Comparison of ENCODE assay signal across 18 cellular contexts in the genomic region with DNA sequence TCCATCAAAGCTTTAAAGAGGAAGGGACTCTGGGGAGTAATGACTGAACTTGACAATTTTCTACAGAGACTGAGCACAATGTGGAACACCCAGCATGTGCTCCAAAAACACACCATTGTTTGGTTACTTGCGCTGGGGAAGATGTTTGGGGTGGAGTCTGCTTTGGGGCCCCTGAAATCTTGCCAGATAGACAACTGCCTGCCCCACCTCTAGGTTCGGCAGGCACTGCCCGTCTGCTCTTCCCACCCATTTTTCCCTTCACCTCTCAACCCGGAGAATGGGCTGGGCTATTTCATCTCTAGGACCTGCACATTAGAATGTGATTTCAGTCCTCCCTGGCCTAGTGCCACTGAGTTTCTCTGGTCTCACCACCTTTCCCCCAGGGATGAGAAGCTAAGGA. TPM values are rescaled to one million over a fixed set of nuclear protein-coding genes. Genes with fewer than 3 reads are reported as not detected.
DNase-seq lines count a peak whose midpoint lies in the region; ATAC-seq, FAIRE-seq and TF ChIP-seq lines count a peak whose summit lies in the region.
"Had no signal": no experiment of that assay in that cellular context is flagged by ENCODE, and none has a peak within 500 bp of the region (broad histone marks: within the 10 kb centered on the region; RNA-seq: fewer than 3 reads in every experiment).

No MANE protein-coding gene starts in this region.

- peaks cover 30% of the 10 kb centered on the region for H3K4me1 ChIP-seq in HEK293 (ENCODE audit: control insufficient read depth, insufficient read depth, low read length)
- peaks cover 95% of the 10 kb centered on the region for H3K4me1 ChIP-seq in body of pancreas
- no peaks in the 10 kb centered on the region for H3K4me1 ChIP-seq in prostate gland (replicated peaks)
- H3K4me1 ChIP-seq in tibial artery = peaks cover 0 to 82% (median 40%) of the 10 kb centered on the region in 4 donors
- H3K4me1 ChIP-seq in kidney (ENCODE audit: control insufficient read depth in 1 of 2, insufficient read depth in 1 of 2, low read depth in 1 of 2, low read length in 2 of 2) = peaks cover 19 to 21% of the 10 kb centered on the region in 2 donors

- no peak overlapping the region for H3K4me3 ChIP-seq in HEK293 (ENCODE audit: low read depth, low read length)
- H3K4me3 ChIP-seq in body of pancreas = no peak overlapping the region
- H3K4me3 ChIP-seq in prostate gland = no peak overlapping the region
- no peak overlapping the region for H3K4me3 ChIP-seq in tibial artery
- no peak overlapping the region for H3K4me3 ChIP-seq in kidney (ENCODE audit: low read length in 2 of 2)
- H3K4me3 ChIP-seq: GM23338, K562 had no signal

- no peak overlapping the region for H3K9ac ChIP-seq in kidney (ENCODE audit: low read length in 2 of 2)

- H3K36me3 Mint-ChIP-seq in activated T-cell treated with anti-CD3 and anti-CD28 coated beads, Interleukin-2, amount 50 U/mL, for 24 hours (ENCODE audit: low read depth) = no peaks in the 10 kb centered on the region
- H3K36me3 Mint-ChIP-seq: CD14-positive monocyte had no signal

- H3K27ac Mint-ChIP-seq in activated T-cell treated with anti-CD3 and anti-CD28 coated beads, Interleukin-2, amount 50 U/mL, for 24 hours = no peak overlapping the region
- H3K27ac Mint-ChIP-seq: GM23338 had no signal

- FAIRE-seq in kidney (lab: Jason Lieb, UNC) = no peak
- FAIRE-seq: GM12892, K562 had no signal

- intact Hi-C loops in body of pancreas (cut with DNase I) = no loop called here
- intact Hi-C loops in prostate gland (cut with DNase I) = no loop called here
- intact Hi-C loops in tibial artery (cut with DNase I; ENCODE audit: low total_unique reads) = no loop called here
- intact Hi-C loops in kidney (cut with DNase I) = no loop called here

- no peaks in the 10 kb centered on the region for H3K27me3 ChIP-seq in body of pancreas
- H3K27me3 ChIP-seq in prostate gland (replicated peaks; ENCODE audit: insufficient read depth) = no peaks in the 10 kb centered on the region
- H3K27me3 ChIP-seq in tibial artery = no peaks in the 10 kb centered on the region

- H3K9me3 ChIP-seq in HEK293 (ENCODE audit: control insufficient read depth, insufficient read depth, low read depth, low read length) = no peaks in the 10 kb centered on the region
- no peaks in the 10 kb centered on the region for H3K9me3 ChIP-seq in body of pancreas
- H3K9me3 ChIP-seq in prostate gland = no peaks in the 10 kb centered on the region
- H3K9me3 ChIP-seq in tibial artery = no peaks in the 10 kb centered on the region
- no peaks in the 10 kb centered on the region for H3K9me3 ChIP-seq in kidney (ENCODE audit: control insufficient read depth in 1 of 2, low read length in 2 of 2)

- no peak for TF ChIP-seq CTCF in HEK293 (tag by site-specific recombination; IDR thresholded peaks at IDR 0.05)
- TF ChIP-seq CTCF in body of pancreas (IDR thresholded peaks at IDR 0.05) = no peak
- TF ChIP-seq CTCF in prostate gland (IDR thresholded peaks at IDR 0.05) = no peak
- no peak for TF ChIP-seq CTCF in tibial artery (IDR thresholded peaks at IDR 0.05)
- TF ChIP-seq CTCF in kidney (IDR thresholded peaks at IDR 0.05; ENCODE audit: borderline replicate concordance, extremely low read depth, insufficient read depth) = no peak

- TF ChIP-seq POLR2A in body of pancreas (IDR thresholded peaks at IDR 0.05) = no peak
- TF ChIP-seq POLR2A in prostate gland (IDR thresholded peaks at IDR 0.05) = no peak

- H3K27ac ChIP-seq in HEK293 (ENCODE audit: extremely low read depth, low read depth, low read length) (no peak overlapping the region), body of pancreas (peak overlapping the region in 3 of 4 donors; percentile 26 to 50 (median 36)), prostate gland (peak overlapping the region; percentile 51 to 98), tibial artery (peak overlapping the region; percentile 57 to 70), kidney (ENCODE audit: low read depth in 2 of 2, low read length in 2 of 2) (no peak overlapping the region)

- DNase-seq in body of pancreas = no peak
- no peak for DNase-seq in prostate gland (ENCODE audit: low spot score)
- peak in 1 of 2 donors; percentile 34 for DNase-seq in tibial artery
- no peak for DNase-seq in kidney
- no peak for DNase-seq in mucosa of gallbladder (ENCODE audit: low spot score)
- no peak for DNase-seq in activated T-cell treated with anti-CD3 and anti-CD28 coated beads, Interleukin-2, amount 50 U/mL, for 24 hours
- DNase-seq: COR-L47, NCI-H1417, NCI-H187 treated with DMSO at 0.1 percent for 48 hours, NCI-H446, NCI-H69, OCI-M1 had no signal

- CTCF ChIA-PET in HEK293 (lab: Yijun Ruan, JAX) = interaction anchor here (0.7 to 1.2 kb wide), 2 partner anchors 61 to 128 kb away, joined by 3 to 4 read pairs; no protein-coding TSS in a partner anchor

- POLR2A ChIA-PET in HEK293 (lab: Yijun Ruan, JAX) = interaction anchor here (0.9 kb wide), 2 partner anchors 8 to 33 kb away, joined by 3 to 4 read pairs; no protein-coding TSS in a partner anchor

- peaks cover 12% of the 10 kb centered on the region for H3K4me1 Mint-ChIP-seq in activated T-cell treated with anti-CD3 and anti-CD28 coated beads, Interleukin-2, amount 50 U/mL, for 24 hours (ENCODE audit: low read depth)

- H3K36me3 ChIP-seq in HEK293 (ENCODE audit: control insufficient read depth in 2 of 2, insufficient read depth in 1 of 2, low read length in 2 of 2) (no peaks in the 10 kb centered on the region), body of pancreas (replicated peaks in 1 of 2; ENCODE audit: insufficient read depth in 1 of 2, low read depth in 2 of 2) (no peaks in the 10 kb centered on the region), prostate gland (no peaks in the 10 kb centered on the region), tibial artery (no peaks in the 10 kb centered on the region), kidney (ENCODE audit: control insufficient read depth in 1 of 2, insufficient read depth in 2 of 2, low read length in 2 of 2) (no peaks in the 10 kb centered on the region)

- no peak for ATAC-seq in body of pancreas
- ATAC-seq: GM23338, K562 had no signal

- no peaks in the 10 kb centered on the region for H3K9me3 Mint-ChIP-seq in activated T-cell treated with anti-CD3 and anti-CD28 coated beads, Interleukin-2, amount 50 U/mL, for 24 hours
- H3K9me3 Mint-ChIP-seq: CD14-positive monocyte, GM23338 had no signal

- WGBS in body of pancreas, 2 donors = 77 to 85% methylated on average over 3 to 4 of the region's 4 CpGs
- 76% methylated on average over 4 of the region's 4 CpGs for WGBS in prostate gland

- no peak overlapping the region for H3K4me3 Mint-ChIP-seq in activated T-cell treated with anti-CD3 and anti-CD28 coated beads, Interleukin-2, amount 50 U/mL, for 24 hours
- H3K4me3 Mint-ChIP-seq: CD14-positive monocyte, GM23338 had no signal

- peaks cover 7% of the 10 kb centered on the region for H3K27me3 Mint-ChIP-seq in activated T-cell treated with anti-CD3 and anti-CD28 coated beads, Interleukin-2, amount 50 U/mL, for 24 hours

TF ChIP-seq in HEK293, 187 proteins besides CTCF, POLR2A, EP300 and RAD21:
- peak; percentile 50; the same call in 1 of the 2 replicates for TF ChIP-seq KLF1 (tag by site-specific recombination; IDR thresholded peaks at IDR 0.05)
- TF ChIP-seq, protein P1, sequence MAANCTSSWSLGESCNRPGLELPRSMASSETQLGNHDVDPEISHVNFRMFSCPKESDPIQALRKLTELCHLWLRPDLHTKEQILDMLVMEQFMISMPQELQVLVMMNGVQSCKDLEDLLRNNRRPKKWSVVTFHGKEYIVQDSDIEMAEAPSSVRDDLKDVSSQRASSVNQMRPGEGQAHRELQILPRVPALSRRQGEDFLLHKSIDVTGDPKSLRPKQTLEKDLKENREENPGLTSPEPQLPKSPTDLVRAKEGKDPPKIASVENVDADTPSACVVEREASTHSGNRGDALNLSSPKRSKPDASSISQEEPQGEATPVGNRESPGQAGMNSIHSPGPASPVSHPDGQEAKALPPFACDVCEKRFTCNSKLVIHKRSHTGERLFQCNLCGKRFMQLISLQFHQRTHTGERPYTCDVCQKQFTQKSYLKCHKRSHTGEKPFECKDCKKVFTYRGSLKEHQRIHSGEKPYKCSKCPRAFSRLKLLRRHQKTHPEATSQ (tag by site-specific recombination; IDR thresholded peaks at IDR 0.05) = no peak

RNA-seq across cellular contexts. Expression of a gene that starts 41.9 kb away (rescaled TPM):
- total RNA-seq in body of pancreas (100 to 1,000 TPM; 144 to 147 TPM), prostate gland (1,000 to 10,000 TPM in 1 of 2 donors, 100 to 1,000 TPM in 1; 480 to 1,164 TPM), kidney (320 TPM), mucosa of gallbladder (218 TPM)
- polyA plus RNA-seq in kidney (ENCODE audit: insufficient read depth, low read depth, low replicate concordance) = 160 TPM

RNA-seq across cellular contexts. Expression of a gene that starts 43.8 kb away (rescaled TPM):
- total RNA-seq in body of pancreas (not detected), prostate gland (1 to 10 TPM in 1 of 2 donors, not detected in 1; 1.2 TPM), kidney (not detected), mucosa of gallbladder (not detected)
- polyA plus RNA-seq in kidney (ENCODE audit: insufficient read depth, low read depth, low replicate concordance) = not detected
- total RNA-seq: GM23338, K562, RPMI7951 had no signal
- polyA plus RNA-seq: CD14-positive monocyte, GM23338, K562 had no signal

Comparison
In these comparisons a context has a peak if more than half of its experiments do, and no peak if none do; other contexts are left out.
1. H3K27ac ChIP-seq: peak in body of pancreas (3 of 4), prostate gland (2 of 2) and tibial artery (2 of 2); none in HEK293 (single experiment) and kidney (0 of 2).